Comparison of ENCODE assay signal across 1 cellular context in genomic region chr2:233311241-233311926, GRCh38.
TF ChIP-seq lines count a peak whose summit lies in the region.

No MANE protein-coding gene starts in this region.

TF ChIP-seq in GM12878, 131 proteins besides CTCF, POLR2A, EP300 and RAD21:
- TF ChIP-seq MXI1 (IDR thresholded peaks at IDR 0.05; ENCODE audit: low read depth, low read length): no peak
- no peak for TF ChIP-seq KAT2A (conservative IDR thresholded peaks at IDR 0.05; ENCODE audit: control insufficient read depth, low read depth, low read length)
- TF ChIP-seq, protein P1, sequence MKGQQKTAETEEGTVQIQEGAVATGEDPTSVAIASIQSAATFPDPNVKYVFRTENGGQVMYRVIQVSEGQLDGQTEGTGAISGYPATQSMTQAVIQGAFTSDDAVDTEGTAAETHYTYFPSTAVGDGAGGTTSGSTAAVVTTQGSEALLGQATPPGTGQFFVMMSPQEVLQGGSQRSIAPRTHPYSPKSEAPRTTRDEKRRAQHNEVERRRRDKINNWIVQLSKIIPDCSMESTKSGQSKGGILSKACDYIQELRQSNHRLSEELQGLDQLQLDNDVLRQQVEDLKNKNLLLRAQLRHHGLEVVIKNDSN (IDR thresholded peaks at IDR 0.05; ENCODE audit: borderline replicate concordance, extremely low read length, insufficient read depth, low read depth, low read length): peak; percentile 22
